Comparison of ENCODE assay signal across 9 cellular contexts in genomic region chr4:110033994-110034393, GRCh38.
DNase-seq lines count a peak whose midpoint lies in the region; ATAC-seq and TF ChIP-seq lines count a peak whose summit lies in the region.
"Had no signal": no experiment of that assay in that cellular context is flagged by ENCODE, and none has a peak within 500 bp of the region (broad histone marks: within the 10 kb centered on the region; RNA-seq: fewer than 3 reads in every experiment).

No MANE protein-coding gene starts in this region.

- no peaks in the 10 kb centered on the region for H3K9me3 ChIP-seq in SK-N-MC (ENCODE audit: low read depth, low read length)
- H3K9me3 ChIP-seq in esophagus squamous epithelium = no peaks in the 10 kb centered on the region

- DNase-seq in SK-N-MC (ENCODE audit: low read depth, low spot score) (no peak), esophagus squamous epithelium (lab: John Stamatoyannopoulos, UW) (no peak)
- no peak for DNase-seq in activated CD4-positive, alpha-beta T cell treated with anti-CD3 and anti-CD28 coated beads for 4 hours
- no peak for DNase-seq in stimulated activated CD4-positive, alpha-beta T cell treated with anti-CD3 and anti-CD28 coated beads, Interleukin-15, amount 100 ng/mL, for 24 hours
- DNase-seq in activated naive CD4-positive, alpha-beta T cell (lab: John Stamatoyannopoulos, UW) = no peak

- peaks cover 0 to 12% (median 0%) of the 10 kb centered on the region in 4 donors for H3K27me3 ChIP-seq in esophagus squamous epithelium

- H3K9ac ChIP-seq in SK-N-MC (ENCODE audit: insufficient read length) = peak overlapping the region; percentile 34
- H3K9ac ChIP-seq: parathyroid adenoma had no signal

- intact Hi-C loops in esophagus squamous epithelium (cut with DNase I) = no loop called here

- H3K27ac ChIP-seq in SK-N-MC (peak overlapping the region; percentile 86), esophagus squamous epithelium (no peak overlapping the region)
- H3K27ac ChIP-seq: parathyroid adenoma had no signal

- peak overlapping the region; percentile 74 for H3K4me3 ChIP-seq in SK-N-MC
- no peak overlapping the region for H3K4me3 ChIP-seq in esophagus squamous epithelium

- no peak for TF ChIP-seq CTCF in esophagus squamous epithelium (IDR thresholded peaks at IDR 0.05)

- H3K36me3 ChIP-seq in SK-N-MC (ENCODE audit: insufficient read depth, low read length) (no peaks in the 10 kb centered on the region), esophagus squamous epithelium (no peaks in the 10 kb centered on the region)

- ATAC-seq in GM18498 (IDR thresholded peaks at IDR 0.05; ENCODE audit: unreplicated experiment) (peak; percentile 99), GM21360 (IDR thresholded peaks at IDR 0.05; ENCODE audit: unreplicated experiment) (peak; percentile 94), HG03103 (IDR thresholded peaks at IDR 0.05; ENCODE audit: low read depth, unreplicated experiment) (peak; percentile 99)

- no peak for TF ChIP-seq POLR2A in esophagus squamous epithelium (IDR thresholded peaks at IDR 0.05)

- WGBS in esophagus squamous epithelium, 2 donors = 30 to 49% methylated on average over 4 of the region's 4 CpGs

- H3K4me1 ChIP-seq in esophagus squamous epithelium = no peaks in the 10 kb centered on the region
- H3K4me1 ChIP-seq: parathyroid adenoma had no signal
